In genomic region chr1:26233903-26234643, GRCh38 we compare ENCODE assay signal across 1 cellular context.
TF ChIP-seq lines count a peak whose summit lies in the region.

Gene CEP85 (plus strand): TSS chr1:26234200. CDS start chr1:26239784, 5,584 bp downstream.

TF ChIP-seq in HepG2, 621 proteins besides CTCF, POLR2A, EP300 and RAD21 (continued from another document and continues in another):
- no peak for TF ChIP-seq HNF1A (IDR thresholded peaks at IDR 0.05; ENCODE audit: low read depth)
- TF ChIP-seq HNF1A (CRISPR knock-in tag; IDR thresholded peaks at IDR 0.05; ENCODE audit: borderline replicate concordance), result no peak; the same call in 1 of the 2 replicates
- TF ChIP-seq PHF20 (CRISPR knock-in tag; IDR thresholded peaks at IDR 0.05), result no peak; the same call in 1 of the 2 replicates
- no peak for TF ChIP-seq RERE (CRISPR knock-in tag; IDR thresholded peaks at IDR 0.05; ENCODE audit: low read depth)
- no peak for TF ChIP-seq TCF12 (IDR thresholded peaks at IDR 0.05)
- TF ChIP-seq TCF12 (CRISPR knock-in tag; IDR thresholded peaks at IDR 0.05), result 0 out of 2 replicates have a peak, but pooled peaks have one; percentile 18
- peak; percentile 78; the same call in 1 of the 2 replicates for TF ChIP-seq CSRNP1 (CRISPR knock-in tag; IDR thresholded peaks at IDR 0.05)
- no peak for TF ChIP-seq BCLAF1 (IDR thresholded peaks at IDR 0.05)
- no peak for TF ChIP-seq ZSCAN29 (CRISPR knock-in tag; conservative IDR thresholded peaks at IDR 0.05)
- TF ChIP-seq ZNF614 (CRISPR knock-in tag; IDR thresholded peaks at IDR 0.05; ENCODE audit: borderline replicate concordance), result no peak; the same call in 1 of the 2 replicates
- TF ChIP-seq ZNF276 (CRISPR knock-in tag; IDR thresholded peaks at IDR 0.05; ENCODE audit: low read depth), result 0 out of 2 replicates have a peak, but pooled peaks have one; percentile 17
- no peak for TF ChIP-seq THYN1 (CRISPR knock-in tag; IDR thresholded peaks at IDR 0.05; ENCODE audit: borderline replicate concordance, low read depth)
- TF ChIP-seq JDP2 (CRISPR knock-in tag; IDR thresholded peaks at IDR 0.05; ENCODE audit: borderline replicate concordance), result no peak
- TF ChIP-seq SOX5 (CRISPR knock-in tag; IDR thresholded peaks at IDR 0.05; ENCODE audit: borderline replicate concordance), result no peak
- TF ChIP-seq SCMH1 (CRISPR knock-in tag; IDR thresholded peaks at IDR 0.05; ENCODE audit: borderline replicate concordance), result no peak
- peak; percentile 63; the same call in 1 of the 2 replicates for TF ChIP-seq ZNF607 (CRISPR knock-in tag; IDR thresholded peaks at IDR 0.05; ENCODE audit: borderline replicate concordance)
- no peak for TF ChIP-seq ARNT (IDR thresholded peaks at IDR 0.05)
- TF ChIP-seq SKI (IDR thresholded peaks at IDR 0.05; ENCODE audit: partially characterized antibody), result no peak
- TF ChIP-seq ZNF180 (CRISPR knock-in tag; IDR thresholded peaks at IDR 0.05; ENCODE audit: borderline replicate concordance, low read depth), result no peak
- TF ChIP-seq MAF1 (CRISPR knock-in tag; IDR thresholded peaks at IDR 0.05; ENCODE audit: borderline replicate concordance), result no peak
- no peak for TF ChIP-seq TCF7 (IDR thresholded peaks at IDR 0.05; ENCODE audit: low read depth)
- TF ChIP-seq ZNF460 (CRISPR knock-in tag; IDR thresholded peaks at IDR 0.05; ENCODE audit: borderline replicate concordance), result no peak; the same call in 1 of the 2 replicates
- no peak for TF ChIP-seq ZHX1 (CRISPR knock-in tag; IDR thresholded peaks at IDR 0.05; ENCODE audit: low read depth)
- peak; percentile 90 for TF ChIP-seq RBFOX2 (IDR thresholded peaks at IDR 0.05; ENCODE audit: low read depth, low read length)
- TF ChIP-seq BRF2 (CRISPR knock-in tag; IDR thresholded peaks at IDR 0.05), result no peak
- TF ChIP-seq ATF1 (CRISPR knock-in tag; IDR thresholded peaks at IDR 0.05), result peak; percentile 63
- TF ChIP-seq IKZF1 (IDR thresholded peaks at IDR 0.05), result no peak
- TF ChIP-seq AKNA (CRISPR knock-in tag; IDR thresholded peaks at IDR 0.05; ENCODE audit: borderline replicate concordance), result no peak
